Comparison of ENCODE assay signal across 16 cellular contexts in the genomic region with DNA sequence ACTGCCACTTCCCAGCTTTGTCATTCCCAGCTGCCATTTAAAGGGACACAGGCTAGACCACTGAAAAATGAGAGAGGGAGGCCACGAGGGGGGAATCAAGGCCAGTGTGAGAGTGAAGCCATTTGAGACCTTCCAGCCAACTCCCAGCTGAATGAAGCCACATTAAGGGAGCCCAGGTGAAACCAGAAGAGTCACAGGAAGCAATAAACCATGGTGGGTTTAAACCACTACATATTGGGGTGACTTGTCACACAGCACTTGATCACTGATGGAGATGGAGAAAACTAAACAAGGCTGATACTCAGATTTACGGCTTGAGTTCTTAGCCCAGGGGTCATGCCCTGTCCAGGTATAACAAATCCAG. TPM values are rescaled to one million over a fixed set of nuclear protein-coding genes. Genes with fewer than 3 reads are reported as not detected.
"Had no signal": no experiment of that assay in that cellular context is flagged by ENCODE, and none has a peak within 500 bp of the region (broad histone marks: within the 10 kb centered on the region; RNA-seq: fewer than 3 reads in every experiment).

No MANE protein-coding gene starts in this region.

- H3K36me3 Mint-ChIP-seq: mesothelial cell of epicardium had no signal

- H3K4me3 ChIP-seq: cardiac muscle cell, gastroesophageal sphincter, transverse colon had no signal

- H3K4me3 Mint-ChIP-seq: activated naive CD8-positive, alpha-beta T cell treated with anti-CD3 and anti-CD28 coated beads for 36 hours; mesothelial cell of epicardium; T-helper 2 cell treated with Interferon-gamma antibody and Interleukin-4, amounts not matched to agents 5 μg/mL and 100 μg/mL, for 36 hours had no signal

- H3K9me3 ChIP-seq: gastroesophageal sphincter, neutrophil, transverse colon had no signal

- DNase-seq: activated CD4-positive, alpha-beta T cell treated with anti-CD3 and anti-CD28 coated beads for 1 hour; activated gamma-delta T cell treated with Interleukin-2 at 50 U/mL for 16 hours; activated naive CD8-positive, alpha-beta T cell treated with anti-CD3 and anti-CD28 coated beads for 36 hours; activated T-cell treated with anti-CD3 and anti-CD28 coated beads, Interleukin-2, amount 50 U/mL, for 48 hours; aorta; effector CD8-positive, alpha-beta T cell; stimulated activated CD4-positive, alpha-beta T cell treated with anti-CD3 and anti-CD28 coated beads, Interleukin-15, amount 100 ng/mL, for 24 hours; stimulated activated CD4-positive, alpha-beta T cell treated with anti-CD3 and anti-CD28 coated beads, Interleukin-4, amount 100 ng/mL, for 4 hours; transverse colon had no signal

- H3K27ac ChIP-seq: cardiac muscle cell, gastroesophageal sphincter, neutrophil, transverse colon had no signal

- ATAC-seq: gastroesophageal sphincter had no signal

- H3K27me3 ChIP-seq: cardiac muscle cell, gastroesophageal sphincter, neutrophil, transverse colon had no signal

- H3K36me3 ChIP-seq: cardiac muscle cell, gastroesophageal sphincter, neutrophil, transverse colon had no signal

- H3K9me3 Mint-ChIP-seq: activated naive CD8-positive, alpha-beta T cell treated with anti-CD3 and anti-CD28 coated beads for 36 hours; mesothelial cell of epicardium; T-helper 2 cell treated with Interferon-gamma antibody and Interleukin-4, amounts not matched to agents 5 μg/mL and 100 μg/mL, for 36 hours had no signal

- H3K27ac Mint-ChIP-seq: activated naive CD8-positive, alpha-beta T cell treated with anti-CD3 and anti-CD28 coated beads for 36 hours; T-helper 2 cell treated with Interferon-gamma antibody and Interleukin-4, amounts not matched to agents 5 μg/mL and 100 μg/mL, for 36 hours had no signal

- H3K27me3 Mint-ChIP-seq: activated naive CD8-positive, alpha-beta T cell treated with anti-CD3 and anti-CD28 coated beads for 36 hours had no signal

RNA-seq across cellular contexts. Expression of a gene that starts 46.1 kb away (rescaled TPM):
- total RNA-seq: activated naive CD8-positive, alpha-beta T cell treated with anti-CD3 and anti-CD28 coated beads for 36 hours; fibroblast of lung; skeletal muscle tissue had no signal
